In the genomic region with DNA sequence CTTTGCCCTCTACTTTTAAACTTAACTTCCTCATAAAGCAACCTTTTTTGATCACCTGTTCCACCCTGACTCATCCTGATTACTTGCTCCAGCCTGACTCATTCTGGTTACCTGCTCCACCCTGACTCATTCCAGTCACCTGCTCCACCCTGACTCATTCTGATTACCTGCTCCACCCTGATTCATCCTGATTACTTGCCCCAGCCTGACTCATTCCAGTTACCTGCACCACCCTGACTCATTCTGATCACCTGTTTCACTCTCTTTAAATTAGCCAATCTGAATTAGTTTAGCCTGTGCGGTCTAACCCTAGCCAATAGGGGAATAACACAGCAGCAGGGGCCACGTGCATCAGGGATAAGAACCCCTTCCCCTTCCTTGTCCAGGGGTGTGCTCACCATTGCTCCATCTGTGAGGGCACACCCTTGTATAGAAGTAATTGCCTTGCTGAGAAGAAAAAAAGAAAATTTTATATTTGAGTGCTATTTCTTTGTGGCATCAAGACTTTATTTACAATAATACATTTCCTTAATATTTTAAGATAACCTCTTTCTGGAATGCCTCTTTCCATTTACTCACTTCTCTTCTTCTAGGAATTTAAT, we compare ENCODE assay signal across 14 cellular contexts. TPM values are rescaled to one million over a fixed set of nuclear protein-coding genes. Genes with fewer than 3 reads are reported as not detected.
DNase-seq lines count a peak whose midpoint lies in the region; ATAC-seq and TF ChIP-seq lines count a peak whose summit lies in the region.
"Had no signal": no experiment of that assay in that cellular context is flagged by ENCODE, and none has a peak within 500 bp of the region (broad histone marks: within the 10 kb centered on the region; RNA-seq: fewer than 3 reads in every experiment).

No MANE protein-coding gene starts in this region.

- ATAC-seq in activated CD4-positive, CD25-positive, alpha-beta regulatory T cell treated with anti-CD3 and anti-CD28 coated beads, Interleukin-2, amount 50 U/mL, for 24 hours = peak; percentile 92 to 94
- ATAC-seq in activated CD8-positive, alpha-beta T cell treated with anti-CD3 and anti-CD28 coated beads, Interleukin-2, amount 10 ng/mL, durations not matched to agents 7 days and 5 days = peak; percentile 23
- ATAC-seq in HG03520 (IDR thresholded peaks at IDR 0.05; ENCODE audit: unreplicated experiment) = no peak

- intact Hi-C loops in left ventricle myocardium inferior (cut with micrococcal nuclease) (no loop called here), posterior vena cava (cut with DNase I) (no loop called here)

- H3K4me1 Mint-ChIP-seq in activated CD8-positive, alpha-beta T cell treated with anti-CD3 and anti-CD28 coated beads, Interleukin-2, amount 10 ng/mL, durations not matched to agents 7 days and 5 days (ENCODE audit: low read depth) = peaks cover 16% of the 10 kb centered on the region

- TF ChIP-seq CTCF in left ventricle myocardium inferior (IDR thresholded peaks at IDR 0.05; ENCODE audit: borderline replicate concordance) = no peak

- no peak overlapping the region for H3K4me3 Mint-ChIP-seq in activated CD8-positive, alpha-beta T cell treated with anti-CD3 and anti-CD28 coated beads, Interleukin-2, amount 10 ng/mL, durations not matched to agents 7 days and 5 days

- peaks cover 75% of the 10 kb centered on the region for H3K27me3 ChIP-seq in left ventricle myocardium inferior (ENCODE audit: low read depth)

- H3K9me3 ChIP-seq in left ventricle myocardium inferior (replicated peaks) = peaks cover 18% of the 10 kb centered on the region

- peaks cover 57% of the 10 kb centered on the region for H3K27me3 Mint-ChIP-seq in activated CD8-positive, alpha-beta T cell treated with anti-CD3 and anti-CD28 coated beads, Interleukin-2, amount 10 ng/mL, durations not matched to agents 7 days and 5 days (ENCODE audit: low read depth)

- H3K36me3 ChIP-seq in left ventricle myocardium inferior = no peaks in the 10 kb centered on the region
- H3K36me3 ChIP-seq: brain microvascular endothelial cell, tibial artery had no signal

- H3K4me3 ChIP-seq in left ventricle myocardium inferior = no peak overlapping the region
- H3K4me3 ChIP-seq: tibial artery had no signal

- POLR2A ChIA-PET in activated CD8-positive, alpha-beta T cell treated with anti-CD3 and anti-CD28 coated beads, Interleukin-2, amount 10 ng/mL, durations not matched to agents 7 days and 5 days (lab: Charles Lee) = no interaction called here

- H3K36me3 Mint-ChIP-seq in activated CD8-positive, alpha-beta T cell treated with anti-CD3 and anti-CD28 coated beads, Interleukin-2, amount 10 ng/mL, durations not matched to agents 7 days and 5 days (ENCODE audit: low read depth) = no peaks in the 10 kb centered on the region

- DNase-seq in activated CD4-positive, CD25-positive, alpha-beta regulatory T cell (lab: John Stamatoyannopoulos, UW) = no peak
- DNase-seq in activated CD8-positive, alpha-beta T cell treated with anti-CD3 and anti-CD28 coated beads, Interleukin-2, amount 10 ng/mL, durations not matched to agents 7 days and 5 days = peak; percentile 36
- DNase-seq in glomerular visceral epithelial cell (ENCODE audit: extremely low spot score) = peak; percentile 17
- peak; percentile 30 to 60 for DNase-seq in stimulated activated CD8-positive, alpha-beta memory T cell treated with anti-CD3 and anti-CD28 coated beads, Interleukin-7, amount 100 ng/mL, for 4 hours (ENCODE audit: low read depth in 2 of 2)
- DNase-seq in left ventricle myocardium inferior = no peak
- no peak for DNase-seq in posterior vena cava (ENCODE audit: low spot score)
- DNase-seq: ACHN, brain microvascular endothelial cell, Kasumi-1, tibial artery had no signal

- H3K27ac ChIP-seq in left ventricle myocardium inferior (replicated peaks) = no peak overlapping the region
- H3K27ac ChIP-seq: brain microvascular endothelial cell, tibial artery had no signal

- no peak overlapping the region for H3K27ac Mint-ChIP-seq in activated CD8-positive, alpha-beta T cell treated with anti-CD3 and anti-CD28 coated beads, Interleukin-2, amount 10 ng/mL, durations not matched to agents 7 days and 5 days

- H3K9me3 Mint-ChIP-seq in activated CD8-positive, alpha-beta T cell treated with anti-CD3 and anti-CD28 coated beads, Interleukin-2, amount 10 ng/mL, durations not matched to agents 7 days and 5 days (ENCODE audit: insufficient read depth) = no peaks in the 10 kb centered on the region

- H3K4me1 ChIP-seq in left ventricle myocardium inferior = peaks cover 5% of the 10 kb centered on the region

- CTCF ChIA-PET in activated CD8-positive, alpha-beta T cell treated with anti-CD3 and anti-CD28 coated beads, Interleukin-2, amount 10 ng/mL, durations not matched to agents 7 days and 5 days (lab: Charles Lee) = no interaction called here

RNA-seq across cellular contexts. Expression of gene HLA-G, which starts 17.9 kb away (rescaled TPM):
- total RNA-seq in activated CD8-positive, alpha-beta T cell treated with anti-CD3 and anti-CD28 coated beads, Interleukin-2, amount 10 ng/mL, durations not matched to agents 7 days and 5 days = 1 to 10 TPM; 2.9 to 4.6 TPM
- total RNA-seq in left ventricle myocardium inferior (not detected), posterior vena cava (under 1 TPM in 1 of 2 donors, not detected in 1; 0.19 TPM)
- total RNA-seq: fibroblast of villous mesenchyme, G401 had no signal

Comparison
In these comparisons a context has a peak if more than half of its experiments do, and no peak if none do; other contexts are left out.
1. DNase-seq: peak in activated CD8-positive, alpha-beta T cell treated with anti-CD3 and anti-CD28 coated beads, Interleukin-2, amount 10 ng/mL, durations not matched to agents 7 days and 5 days (single experiment), glomerular visceral epithelial cell (single experiment) and stimulated activated CD8-positive, alpha-beta memory T cell treated with anti-CD3 and anti-CD28 coated beads, Interleukin-7, amount 100 ng/mL, for 4 hours (2 of 2); none in activated CD4-positive, CD25-positive, alpha-beta regulatory T cell (0 of 4), left ventricle myocardium inferior (single experiment) and posterior vena cava (single experiment).